27 cellular contexts compared by ENCODE assay signal in the genomic region with DNA sequence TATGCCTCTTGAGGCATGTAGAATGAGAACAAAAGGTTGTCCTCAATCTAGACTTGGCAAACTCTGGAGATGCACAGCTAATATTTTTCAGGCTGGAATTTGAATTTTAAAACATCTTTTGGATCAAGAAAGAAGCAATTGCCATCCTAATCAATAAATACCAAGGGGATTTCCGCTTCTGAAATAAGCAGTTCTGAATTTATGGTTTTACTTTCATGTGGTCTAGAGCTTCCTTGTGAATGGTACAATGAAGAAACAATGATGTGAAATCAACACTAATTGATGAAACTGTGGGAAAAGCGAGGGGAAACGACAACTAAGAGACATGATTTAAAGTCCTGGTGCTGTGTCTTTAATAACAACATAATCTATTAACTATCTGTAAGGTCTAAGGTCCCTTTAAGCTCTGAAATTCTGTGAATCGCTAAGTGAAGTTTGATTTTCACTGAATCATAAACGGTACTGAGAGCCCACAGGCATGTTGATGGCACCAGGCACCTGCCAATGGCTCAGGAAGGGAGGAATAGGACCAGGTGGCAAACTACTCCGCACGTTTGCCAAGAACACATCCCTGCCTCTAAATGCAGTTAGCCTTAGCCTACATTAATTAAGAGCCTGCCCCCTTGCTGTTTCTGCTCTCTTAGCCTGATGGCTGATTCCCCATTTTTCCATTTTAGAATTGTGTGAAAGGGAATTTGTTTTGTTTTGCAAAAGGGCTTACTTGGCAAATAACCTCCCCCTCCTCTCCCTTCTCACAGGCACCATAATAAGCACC.
DNase-seq lines count a peak whose midpoint lies in the region; ATAC-seq and TF ChIP-seq lines count a peak whose summit lies in the region.
"Had no signal": no experiment of that assay in that cellular context is flagged by ENCODE, and none has a peak within 500 bp of the region (broad histone marks: within the 10 kb centered on the region; RNA-seq: fewer than 3 reads in every experiment).

No MANE protein-coding gene starts in this region.

- H3K9me3 ChIP-seq in endodermal cell (ENCODE audit: control insufficient read depth, low read length) (no peaks in the 10 kb centered on the region), neural progenitor cell (ENCODE audit: low read depth) (no peaks in the 10 kb centered on the region)
- H3K9me3 ChIP-seq: thoracic aorta, vagina had no signal

- H3K4me1 Mint-ChIP-seq in endodermal cell = peaks cover 10% of the 10 kb centered on the region
- peaks cover 58% of the 10 kb centered on the region for H3K4me1 Mint-ChIP-seq in neural progenitor cell
- H3K4me1 Mint-ChIP-seq: activated naive CD8-positive, alpha-beta T cell treated with anti-CD3 and anti-CD28 coated beads, Interleukin-2, amount 10 ng/mL, durations not matched to agents 7 days and 5 days; stimulated activated memory B cell treated with anti-CD40 and anti-IgM and Interleukin-4, amounts not matched to agents 10 μg/mL and 1 μg/mL and 100 μg/mL, for 72 hours had no signal

- peaks cover 20% of the 10 kb centered on the region for H3F3A ChIP-seq in neural progenitor cell (ENCODE audit: low read depth)

- H3K9me3 Mint-ChIP-seq in endodermal cell (peaks cover 5% of the 10 kb centered on the region), neural progenitor cell (peaks cover 4% of the 10 kb centered on the region)

- no peaks in the 10 kb centered on the region for H3K36me3 ChIP-seq in endodermal cell (ENCODE audit: control insufficient read depth, insufficient read depth, low read length)
- H3K36me3 ChIP-seq in neural progenitor cell = no peaks in the 10 kb centered on the region
- H3K36me3 ChIP-seq: thoracic aorta, vagina, WERI-Rb-1 had no signal

- H3K4me1 ChIP-seq in endodermal cell (ENCODE audit: control insufficient read depth, insufficient read depth, low read length) = no peaks in the 10 kb centered on the region
- peaks cover 35% of the 10 kb centered on the region for H3K4me1 ChIP-seq in neural progenitor cell
- H3K4me1 ChIP-seq: foreskin keratinocyte, vagina had no signal

- H3K4me3 ChIP-seq in endodermal cell (ENCODE audit: low read length) = no peak overlapping the region
- peak overlapping the region; percentile 17 for H3K4me3 ChIP-seq in neural progenitor cell
- H3K4me3 ChIP-seq: thoracic aorta, vagina had no signal

- H3K27ac Mint-ChIP-seq in endodermal cell (no peak overlapping the region), neural progenitor cell (peak overlapping the region; percentile 80)
- H3K27ac Mint-ChIP-seq: activated naive CD8-positive, alpha-beta T cell treated with anti-CD3 and anti-CD28 coated beads, Interleukin-2, amount 10 ng/mL, durations not matched to agents 7 days and 5 days; stimulated activated memory B cell treated with anti-CD40 and anti-IgM and Interleukin-4, amounts not matched to agents 10 μg/mL and 1 μg/mL and 100 μg/mL, for 72 hours had no signal

- no peaks in the 10 kb centered on the region for H4K20me1 ChIP-seq in neural progenitor cell (ENCODE audit: low read depth)

- WGBS in endodermal cell (ENCODE audit: insufficient coverage in 1 of 2, insufficient read length in 1 of 2), 2 experiments = 79 to 100% methylated on average over 1 to 7 of the region's 7 CpGs

- DNase-seq in G401 (ENCODE audit: low spot score) = peak; percentile 18
- peak; percentile 17 for DNase-seq in NCI-H1105 (lab: John Stamatoyannopoulos, UW)
- peak; percentile 45 for DNase-seq in endodermal cell
- peak; percentile 39 for DNase-seq in neural progenitor cell (ENCODE audit: low spot score)
- DNase-seq in foreskin melanocyte = no peak
- DNase-seq in OCI-M2 (lab: John Stamatoyannopoulos, UW; ENCODE audit: unreplicated experiment) = no peak
- DNase-seq in ACHN = no peak
- DNase-seq: activated effector memory CD4-positive, alpha-beta T cell treated with Interleukin-2 at 50 U/mL for 16 hours; activated naive CD8-positive, alpha-beta T cell treated with anti-CD3 and anti-CD28 coated beads, Interleukin-2, amount 10 ng/mL, durations not matched to agents 7 days and 5 days; DMS 273 treated with DMSO at 0.1 percent for 48 hours; effector CD4-positive, alpha-beta T cell; foreskin keratinocyte; left cardiac atrium; mesendoderm; MV-4-11; naive thymus-derived CD8-positive, alpha-beta T cell; NCI-H2081 treated with DMSO at 0.1 percent for 48 hours; NCI-H446 treated with DMSO at 0.1 percent for 48 hours; RPMI8226; stimulated activated CD4-positive, alpha-beta T cell treated with anti-CD3 and anti-CD28 coated beads, Interleukin-1b, Interleukin-23, amount 100 ng/mL, for 48 hours; WERI-Rb-1 had no signal

- no peak for ATAC-seq in HG03095 (IDR thresholded peaks at IDR 0.05; ENCODE audit: unreplicated experiment)
- ATAC-seq: foreskin keratinocyte; HCT116; left cardiac atrium; naive thymus-derived CD8-positive, alpha-beta T cell; stimulated activated memory B cell treated with anti-CD40 and anti-IgM and Interleukin-4, amounts not matched to agents 10 μg/mL and 1 μg/mL and 100 μg/mL, for 72 hours had no signal

- TF ChIP-seq CTCF in endodermal cell (conservative IDR thresholded peaks at IDR 0.05) (no peak), neural progenitor cell (IDR thresholded peaks at IDR 0.05) (no peak)

- no peaks in the 10 kb centered on the region for H3K27me3 ChIP-seq in endodermal cell (ENCODE audit: control insufficient read depth, insufficient read depth, low read length, poor library complexity, severe bottlenecking)
- no peaks in the 10 kb centered on the region for H3K27me3 ChIP-seq in neural progenitor cell
- H3K27me3 ChIP-seq: foreskin keratinocyte, vagina had no signal

- no peak overlapping the region for H3K4me3 Mint-ChIP-seq in endodermal cell
- no peak overlapping the region for H3K4me3 Mint-ChIP-seq in neural progenitor cell
- H3K4me3 Mint-ChIP-seq: activated naive CD8-positive, alpha-beta T cell treated with anti-CD3 and anti-CD28 coated beads, Interleukin-2, amount 10 ng/mL, durations not matched to agents 7 days and 5 days; naive thymus-derived CD8-positive, alpha-beta T cell; stimulated activated memory B cell treated with anti-CD40 and anti-IgM and Interleukin-4, amounts not matched to agents 10 μg/mL and 1 μg/mL and 100 μg/mL, for 72 hours had no signal

- no peaks in the 10 kb centered on the region for H3K79me2 ChIP-seq in neural progenitor cell (ENCODE audit: low read depth)

- H3K36me3 Mint-ChIP-seq in endodermal cell (ENCODE audit: low read depth) (no peaks in the 10 kb centered on the region), neural progenitor cell (peaks cover 2% of the 10 kb centered on the region)
- H3K36me3 Mint-ChIP-seq: activated naive CD8-positive, alpha-beta T cell treated with anti-CD3 and anti-CD28 coated beads, Interleukin-2, amount 10 ng/mL, durations not matched to agents 7 days and 5 days; CD4-positive, alpha-beta memory T cell; naive thymus-derived CD8-positive, alpha-beta T cell; stimulated activated memory B cell treated with anti-CD40 and anti-IgM and Interleukin-4, amounts not matched to agents 10 μg/mL and 1 μg/mL and 100 μg/mL, for 72 hours had no signal

- no peak overlapping the region for H3K9ac ChIP-seq in endodermal cell (ENCODE audit: extremely low read depth, low read length, poor library complexity, severe bottlenecking)
- H3K9ac ChIP-seq in neural progenitor cell = no peak overlapping the region

- H3K4me2 ChIP-seq in neural progenitor cell = peak overlapping the region; percentile 66

- in situ Hi-C loops in G401 (cut with HindIII; ENCODE audit: low sequenced_read_pairs) (no loop called here), ACHN (cut with HindIII; ENCODE audit: low pct_ligation_motif_present, low pct_unique_long_range_greater_than_20kb, low sequenced_read_pairs) (no loop called here)

- H2AFZ ChIP-seq in neural progenitor cell (replicated peaks) = peak overlapping the region; percentile 72

- H3K27ac ChIP-seq in endodermal cell (ENCODE audit: low read depth, low read length) (peak overlapping the region; percentile 8), neural progenitor cell (peak overlapping the region; percentile 85)
- H3K27ac ChIP-seq: foreskin keratinocyte, thoracic aorta, vagina, WERI-Rb-1 had no signal

- no peaks in the 10 kb centered on the region for H3K27me3 Mint-ChIP-seq in endodermal cell (ENCODE audit: insufficient read depth)
- H3K27me3 Mint-ChIP-seq in neural progenitor cell (ENCODE audit: insufficient read depth, low read depth) = peaks cover 4% of the 10 kb centered on the region
- H3K27me3 Mint-ChIP-seq: activated naive CD8-positive, alpha-beta T cell treated with anti-CD3 and anti-CD28 coated beads, Interleukin-2, amount 10 ng/mL, durations not matched to agents 7 days and 5 days; CD4-positive, alpha-beta memory T cell; stimulated activated memory B cell treated with anti-CD40 and anti-IgM and Interleukin-4, amounts not matched to agents 10 μg/mL and 1 μg/mL and 100 μg/mL, for 72 hours had no signal

Comparison
In these comparisons a context has a peak if more than half of its experiments do, and no peak if none do; other contexts are left out.
1. DNase-seq: peak in G401 (single experiment), NCI-H1105 (single experiment), endodermal cell (single experiment) and neural progenitor cell (single experiment); none in foreskin melanocyte (single experiment), OCI-M2 (single experiment) and ACHN (single experiment).